In the genomic region with DNA sequence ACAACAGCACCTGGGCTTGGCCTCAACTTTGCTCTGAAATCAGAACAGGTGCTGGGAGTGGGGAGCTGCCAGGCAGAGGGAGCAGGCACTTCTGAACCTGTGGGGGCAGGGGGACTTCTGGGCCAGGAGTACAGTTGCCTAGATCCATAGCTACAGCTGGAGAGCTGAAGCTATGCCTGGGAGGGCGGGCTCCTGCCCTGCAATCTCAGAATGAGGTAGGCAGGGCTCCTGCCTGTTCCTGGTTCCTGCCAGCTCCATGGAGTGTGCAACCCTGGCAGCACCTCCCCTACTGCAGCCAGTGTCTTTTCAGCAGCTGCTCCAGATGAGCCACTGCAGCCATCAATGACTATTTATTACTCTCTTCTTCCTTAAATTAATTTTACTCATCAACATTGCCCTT, we compare ENCODE assay signal across 35 cellular contexts.
"Had no signal": no experiment of that assay in that cellular context is flagged by ENCODE, and none has a peak within 500 bp of the region (broad histone marks: within the 10 kb centered on the region; RNA-seq: fewer than 3 reads in every experiment).

No MANE protein-coding gene starts in this region.

- H3K36me3 ChIP-seq: MG63 had no signal

- H3K27ac ChIP-seq: KMS-11 had no signal

- H3K27me3 ChIP-seq: MG63 had no signal

- H3K4me2 ChIP-seq: KMS-11 had no signal

- H3K4me3 ChIP-seq: MG63 had no signal

- H3K9me3 ChIP-seq: MG63 had no signal

- DNase-seq: Karpas-422, Kasumi-1, KG1, MG63, MM.1S, MV-4-11, NCI-H1048, NCI-H1092, NCI-H1092 treated with DMSO at 0.1 percent for 48 hours, NCI-H1105, NCI-H1105 treated with DMSO at 0.1 percent for 48 hours, NCI-H1417, NCI-H1417 treated with DMSO at 0.1 percent for 48 hours, NCI-H1436, NCI-H1436 treated with DMSO at 0.1 percent for 48 hours, NCI-H1694, NCI-H1694 treated with DMSO at 0.1 percent for 48 hours, NCI-H187, NCI-H187 treated with DMSO at 0.1 percent for 48 hours, NCI-H1930, NCI-H2029, NCI-H2029 treated with DMSO at 0.1 percent for 48 hours, NCI-H2081, NCI-H2081 treated with DMSO at 0.1 percent for 48 hours, NCI-H2107, NCI-H2171, NCI-H2171 treated with DMSO at 0.1 percent for 48 hours, NCI-H2227 treated with DMSO at 0.1 percent for 48 hours, NCI-H226, NCI-H345, NCI-H446, NCI-H446 treated with DMSO at 0.1 percent for 48 hours, NCI-H510A, NCI-H510A treated with DMSO at 0.1 percent for 48 hours had no signal

- H3K9ac ChIP-seq: KMS-11 had no signal
